Comparison of ENCODE assay signal across 1 cellular context in the genomic region with DNA sequence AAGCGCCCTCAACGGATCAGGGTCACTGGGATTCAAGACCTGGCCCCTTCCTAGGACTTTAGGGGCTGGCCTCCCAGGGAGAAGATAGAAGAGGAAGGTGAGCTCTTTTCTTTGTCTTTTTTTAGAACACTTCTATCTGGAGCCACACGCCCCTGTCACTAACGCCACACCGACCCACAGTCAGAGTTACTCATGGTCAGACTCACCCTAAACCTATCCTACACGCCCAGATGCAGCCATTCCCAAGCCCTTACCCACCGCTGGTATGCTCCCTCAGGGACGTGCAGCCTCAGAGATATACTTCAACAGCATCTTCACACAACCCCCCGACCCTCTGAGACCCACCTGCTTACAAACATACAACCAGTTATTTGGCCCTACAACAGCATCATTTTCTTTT.
TF ChIP-seq lines count a peak whose summit lies in the region.

No MANE protein-coding gene starts in this region.

TF ChIP-seq in A549, 52 proteins besides CTCF, POLR2A, EP300 and RAD21 (continued from another document):
- no peak for TF ChIP-seq CEBPB (IDR thresholded peaks at IDR 0.05)
- TF ChIP-seq CBX8 (IDR thresholded peaks at IDR 0.05): no peak
- TF ChIP-seq MAFK (IDR thresholded peaks at IDR 0.05; ENCODE audit: partially characterized antibody): no peak
- TF ChIP-seq TFCP2L1 (CRISPR knock-in tag; IDR thresholded peaks at IDR 0.05): no peak
- TF ChIP-seq HOXB13 (CRISPR knock-in tag; IDR thresholded peaks at IDR 0.05; ENCODE audit: low read depth): no peak
- no peak for TF ChIP-seq MYC (IDR thresholded peaks at IDR 0.05; ENCODE audit: borderline replicate concordance, low read length)
- TF ChIP-seq RNF2 (IDR thresholded peaks at IDR 0.05; ENCODE audit: borderline replicate concordance, low read depth): no peak
- no peak for TF ChIP-seq HOXB5 (CRISPR knock-in tag; IDR thresholded peaks at IDR 0.05)
- TF ChIP-seq NFE2L2 (conservative IDR thresholded peaks at IDR 0.05; ENCODE audit: low read length): no peak
